2 cellular contexts compared by ENCODE assay signal in the genomic region with DNA sequence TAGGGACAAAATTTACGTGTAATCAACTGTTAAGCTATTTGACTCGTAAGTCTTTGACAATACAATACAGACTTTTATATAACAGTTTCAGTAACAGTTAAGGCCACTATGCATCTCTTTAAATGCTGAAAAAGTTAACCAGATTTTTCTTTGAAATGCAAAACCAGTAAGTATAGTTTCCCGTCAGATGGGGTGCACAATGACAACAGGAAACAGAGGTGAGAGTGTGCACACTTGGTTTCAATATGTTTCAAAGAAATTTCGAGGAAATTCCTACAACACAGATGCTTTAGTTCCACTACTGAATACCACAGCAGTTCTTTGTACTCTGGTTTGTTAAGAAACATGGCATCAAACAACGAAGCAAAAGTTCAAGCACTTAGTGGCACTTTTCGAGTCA.
TF ChIP-seq lines count a peak whose summit lies in the region.

No MANE protein-coding gene starts in this region.

TF ChIP-seq in IMR-90, 13 proteins besides CTCF, POLR2A, EP300 and RAD21:
- TF ChIP-seq MXI1 (IDR thresholded peaks at IDR 0.05; ENCODE audit: borderline replicate concordance, low read depth, low read length), result no peak
- no peak for TF ChIP-seq RFX5 (IDR thresholded peaks at IDR 0.05; ENCODE audit: low read depth, low read length)
- TF ChIP-seq RCOR1 (IDR thresholded peaks at IDR 0.05; ENCODE audit: insufficient replicate concordance, low read length), result no peak
- no peak for TF ChIP-seq BHLHE40 (IDR thresholded peaks at IDR 0.05; ENCODE audit: low read depth, low read length)
- no peak for TF ChIP-seq MAZ (IDR thresholded peaks at IDR 0.05; ENCODE audit: borderline replicate concordance, low read depth, low read length)
- no peak for TF ChIP-seq NFE2L2 (IDR thresholded peaks at IDR 0.05; ENCODE audit: low read depth, low read length)
- no peak for TF ChIP-seq FOS (IDR thresholded peaks at IDR 0.05; ENCODE audit: low read depth, low read length)
- TF ChIP-seq, protein P1, sequence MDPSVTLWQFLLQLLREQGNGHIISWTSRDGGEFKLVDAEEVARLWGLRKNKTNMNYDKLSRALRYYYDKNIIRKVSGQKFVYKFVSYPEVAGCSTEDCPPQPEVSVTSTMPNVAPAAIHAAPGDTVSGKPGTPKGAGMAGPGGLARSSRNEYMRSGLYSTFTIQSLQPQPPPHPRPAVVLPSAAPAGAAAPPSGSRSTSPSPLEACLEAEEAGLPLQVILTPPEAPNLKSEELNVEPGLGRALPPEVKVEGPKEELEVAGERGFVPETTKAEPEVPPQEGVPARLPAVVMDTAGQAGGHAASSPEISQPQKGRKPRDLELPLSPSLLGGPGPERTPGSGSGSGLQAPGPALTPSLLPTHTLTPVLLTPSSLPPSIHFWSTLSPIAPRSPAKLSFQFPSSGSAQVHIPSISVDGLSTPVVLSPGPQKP (IDR thresholded peaks at IDR 0.05; ENCODE audit: borderline replicate concordance, low read depth, low read length), result no peak
TF ChIP-seq in IMR-90: peak in this region for 0.

TF ChIP-seq in GM12878, 131 proteins besides CTCF, POLR2A, EP300 and RAD21:
- no peak for TF ChIP-seq SIN3A (IDR thresholded peaks at IDR 0.05; ENCODE audit: low read depth, low read length)
- TF ChIP-seq, protein P2, sequence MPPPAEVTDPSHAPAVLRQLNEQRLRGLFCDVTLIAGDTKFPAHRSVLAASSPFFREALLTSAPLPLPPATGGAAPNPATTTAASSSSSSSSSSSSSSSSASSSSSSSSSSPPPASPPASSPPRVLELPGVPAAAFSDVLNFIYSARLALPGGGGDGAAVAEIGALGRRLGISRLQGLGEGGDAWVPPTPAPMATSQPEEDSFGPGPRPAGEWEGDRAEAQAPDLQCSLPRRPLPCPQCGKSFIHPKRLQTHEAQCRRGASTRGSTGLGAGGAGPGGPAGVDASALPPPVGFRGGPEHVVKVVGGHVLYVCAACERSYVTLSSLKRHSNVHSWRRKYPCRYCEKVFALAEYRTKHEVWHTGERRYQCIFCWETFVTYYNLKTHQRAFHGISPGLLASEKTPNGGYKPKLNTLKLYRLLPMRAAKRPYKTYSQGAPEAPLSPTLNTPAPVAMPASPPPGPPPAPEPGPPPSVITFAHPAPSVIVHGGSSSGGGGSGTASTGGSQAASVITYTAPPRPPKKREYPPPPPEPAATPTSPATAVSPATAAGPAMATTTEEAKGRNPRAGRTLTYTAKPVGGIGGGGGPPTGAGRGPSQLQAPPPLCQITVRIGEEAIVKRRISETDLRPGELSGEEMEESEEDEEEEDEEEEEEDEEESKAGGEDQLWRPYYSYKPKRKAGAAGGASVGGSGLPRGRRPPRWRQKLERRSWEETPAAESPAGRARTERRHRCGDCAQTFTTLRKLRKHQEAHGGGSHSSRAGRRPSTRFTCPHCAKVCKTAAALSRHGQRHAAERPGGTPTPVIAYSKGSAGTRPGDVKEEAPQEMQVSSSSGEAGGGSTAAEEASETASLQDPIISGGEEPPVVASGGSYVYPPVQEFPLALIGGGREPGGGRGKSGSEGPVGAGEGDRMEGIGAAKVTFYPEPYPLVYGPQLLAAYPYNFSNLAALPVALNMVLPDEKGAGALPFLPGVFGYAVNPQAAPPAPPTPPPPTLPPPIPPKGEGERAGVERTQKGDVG (CRISPR knock-in tag; IDR thresholded peaks at IDR 0.05), result no peak
- no peak for TF ChIP-seq TARDBP (IDR thresholded peaks at IDR 0.05; ENCODE audit: borderline replicate concordance)
- TF ChIP-seq CHD1 (IDR thresholded peaks at IDR 0.05; ENCODE audit: low read depth, low read length), result no peak
- TF ChIP-seq, protein P3, sequence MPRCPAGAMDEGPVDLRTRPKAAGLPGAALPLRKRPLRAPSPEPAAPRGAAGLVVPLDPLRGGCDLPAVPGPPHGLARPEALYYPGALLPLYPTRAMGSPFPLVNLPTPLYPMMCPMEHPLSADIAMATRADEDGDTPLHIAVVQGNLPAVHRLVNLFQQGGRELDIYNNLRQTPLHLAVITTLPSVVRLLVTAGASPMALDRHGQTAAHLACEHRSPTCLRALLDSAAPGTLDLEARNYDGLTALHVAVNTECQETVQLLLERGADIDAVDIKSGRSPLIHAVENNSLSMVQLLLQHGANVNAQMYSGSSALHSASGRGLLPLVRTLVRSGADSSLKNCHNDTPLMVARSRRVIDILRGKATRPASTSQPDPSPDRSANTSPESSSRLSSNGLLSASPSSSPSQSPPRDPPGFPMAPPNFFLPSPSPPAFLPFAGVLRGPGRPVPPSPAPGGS (IDR thresholded peaks at IDR 0.05; ENCODE audit: borderline replicate concordance, insufficient read depth, low read depth, low read length, poor library complexity, severe bottlenecking), result no peak
- peak; percentile 66; the same call in 1 of the 2 replicates for TF ChIP-seq GABPA (IDR thresholded peaks at IDR 0.05; ENCODE audit: low read depth)
- no peak for TF ChIP-seq WRNIP1 (IDR thresholded peaks at IDR 0.05; ENCODE audit: borderline replicate concordance, low read depth, low read length)
- peak; percentile 87 for TF ChIP-seq NFIC (IDR thresholded peaks at IDR 0.05; ENCODE audit: low read depth, low read length)
- no peak for TF ChIP-seq RCOR1 (conservative IDR thresholded peaks at IDR 0.05; ENCODE audit: low read depth, low read length)
- peak; percentile 79 for TF ChIP-seq TCF7 (IDR thresholded peaks at IDR 0.05; ENCODE audit: borderline replicate concordance)
- TF ChIP-seq BHLHE40 (IDR thresholded peaks at IDR 0.05; ENCODE audit: borderline replicate concordance in 1 of 2, low read depth in 2 of 2, low read length in 1 of 2), result peak; percentile 77 to 91
- TF ChIP-seq TCF3 (IDR thresholded peaks at IDR 0.05; ENCODE audit: borderline replicate concordance, insufficient read depth, low read depth, low read length), result 0 out of 2 replicates have a peak, but pooled peaks have one; percentile 23
- TF ChIP-seq SP1 (IDR thresholded peaks at IDR 0.05; ENCODE audit: low read depth, low read length), result no peak
- TF ChIP-seq, protein P4, sequence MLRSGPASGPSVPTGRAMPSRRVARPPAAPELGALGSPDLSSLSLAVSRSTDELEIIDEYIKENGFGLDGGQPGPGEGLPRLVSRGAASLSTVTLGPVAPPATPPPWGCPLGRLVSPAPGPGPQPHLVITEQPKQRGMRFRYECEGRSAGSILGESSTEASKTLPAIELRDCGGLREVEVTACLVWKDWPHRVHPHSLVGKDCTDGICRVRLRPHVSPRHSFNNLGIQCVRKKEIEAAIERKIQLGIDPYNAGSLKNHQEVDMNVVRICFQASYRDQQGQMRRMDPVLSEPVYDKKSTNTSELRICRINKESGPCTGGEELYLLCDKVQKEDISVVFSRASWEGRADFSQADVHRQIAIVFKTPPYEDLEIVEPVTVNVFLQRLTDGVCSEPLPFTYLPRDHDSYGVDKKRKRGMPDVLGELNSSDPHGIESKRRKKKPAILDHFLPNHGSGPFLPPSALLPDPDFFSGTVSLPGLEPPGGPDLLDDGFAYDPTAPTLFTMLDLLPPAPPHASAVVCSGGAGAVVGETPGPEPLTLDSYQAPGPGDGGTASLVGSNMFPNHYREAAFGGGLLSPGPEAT (IDR thresholded peaks at IDR 0.05; ENCODE audit: low read depth), result peak; percentile 61; the same call in 1 of the 2 replicates
- peak; percentile 39; the same call in 1 of the 2 replicates for TF ChIP-seq PAX5 (IDR thresholded peaks at IDR 0.05; ENCODE audit: borderline replicate concordance, low read depth, low read length)
- peak; percentile 83; the same call in 1 of the 2 replicates for TF ChIP-seq STAT3 (IDR thresholded peaks at IDR 0.05; ENCODE audit: low read depth, low read length)
- peak; percentile 55 for TF ChIP-seq SKIL (IDR thresholded peaks at IDR 0.05; ENCODE audit: low read depth, poor library complexity, severe bottlenecking)
- TF ChIP-seq JUNB (IDR thresholded peaks at IDR 0.05), result peak; percentile 70
- peak; percentile 55; the same call in 1 of the 2 replicates for TF ChIP-seq TBL1XR1 (IDR thresholded peaks at IDR 0.05; ENCODE audit: low read depth, low read length)
- peak; percentile 73 for TF ChIP-seq CREM (IDR thresholded peaks at IDR 0.05; ENCODE audit: low read depth)
- TF ChIP-seq, protein P5, sequence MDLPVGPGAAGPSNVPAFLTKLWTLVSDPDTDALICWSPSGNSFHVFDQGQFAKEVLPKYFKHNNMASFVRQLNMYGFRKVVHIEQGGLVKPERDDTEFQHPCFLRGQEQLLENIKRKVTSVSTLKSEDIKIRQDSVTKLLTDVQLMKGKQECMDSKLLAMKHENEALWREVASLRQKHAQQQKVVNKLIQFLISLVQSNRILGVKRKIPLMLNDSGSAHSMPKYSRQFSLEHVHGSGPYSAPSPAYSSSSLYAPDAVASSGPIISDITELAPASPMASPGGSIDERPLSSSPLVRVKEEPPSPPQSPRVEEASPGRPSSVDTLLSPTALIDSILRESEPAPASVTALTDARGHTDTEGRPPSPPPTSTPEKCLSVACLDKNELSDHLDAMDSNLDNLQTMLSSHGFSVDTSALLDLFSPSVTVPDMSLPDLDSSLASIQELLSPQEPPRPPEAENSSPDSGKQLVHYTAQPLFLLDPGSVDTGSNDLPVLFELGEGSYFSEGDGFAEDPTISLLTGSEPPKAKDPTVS (IDR thresholded peaks at IDR 0.05; ENCODE audit: low read depth, low read length), result no peak
- no peak for TF ChIP-seq IRF4 (IDR thresholded peaks at IDR 0.05; ENCODE audit: low read depth, low read length)
- TF ChIP-seq MTA3 (IDR thresholded peaks at IDR 0.05; ENCODE audit: borderline replicate concordance, low read length), result peak; percentile 79; the same call in 1 of the 2 replicates
- peak; percentile 90; the same call in 1 of the 2 replicates for TF ChIP-seq FOXM1 (IDR thresholded peaks at IDR 0.05; ENCODE audit: low read depth, low read length)
- TF ChIP-seq IKZF2 (IDR thresholded peaks at IDR 0.05), result peak; percentile 75 to 78
- no peak for TF ChIP-seq SMAD1 (IDR thresholded peaks at IDR 0.05; ENCODE audit: low read depth, partially characterized antibody)
- TF ChIP-seq POU2F2 (IDR thresholded peaks at IDR 0.05; ENCODE audit: borderline replicate concordance, low read depth, low read length), result peak; percentile 70; the same call in 1 of the 3 replicates
- TF ChIP-seq EED (IDR thresholded peaks at IDR 0.05; ENCODE audit: low read depth), result peak; percentile 39; the same call in 1 of the 2 replicates
- TF ChIP-seq, protein P6, sequence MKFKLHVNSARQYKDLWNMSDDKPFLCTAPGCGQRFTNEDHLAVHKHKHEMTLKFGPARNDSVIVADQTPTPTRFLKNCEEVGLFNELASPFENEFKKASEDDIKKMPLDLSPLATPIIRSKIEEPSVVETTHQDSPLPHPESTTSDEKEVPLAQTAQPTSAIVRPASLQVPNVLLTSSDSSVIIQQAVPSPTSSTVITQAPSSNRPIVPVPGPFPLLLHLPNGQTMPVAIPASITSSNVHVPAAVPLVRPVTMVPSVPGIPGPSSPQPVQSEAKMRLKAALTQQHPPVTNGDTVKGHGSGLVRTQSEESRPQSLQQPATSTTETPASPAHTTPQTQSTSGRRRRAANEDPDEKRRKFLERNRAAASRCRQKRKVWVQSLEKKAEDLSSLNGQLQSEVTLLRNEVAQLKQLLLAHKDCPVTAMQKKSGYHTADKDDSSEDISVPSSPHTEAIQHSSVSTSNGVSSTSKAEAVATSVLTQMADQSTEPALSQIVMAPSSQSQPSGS (IDR thresholded peaks at IDR 0.05; ENCODE audit: low read length), result peak; percentile 80; the same call in 1 of the 2 replicates
- TF ChIP-seq IKZF1 (conservative IDR thresholded peaks at IDR 0.05), result peak; percentile 58
- TF ChIP-seq RBBP5 (conservative IDR thresholded peaks at IDR 0.05), result no peak
- TF ChIP-seq MEF2A (IDR thresholded peaks at IDR 0.05; ENCODE audit: insufficient read depth, low read depth, low read length), result 0 out of 2 replicates have a peak, but pooled peaks have one; percentile 52
- TF ChIP-seq TAF1 (IDR thresholded peaks at IDR 0.05; ENCODE audit: borderline replicate concordance, low read depth, low read length), result peak; percentile 29; the same call in 1 of the 2 replicates
- TF ChIP-seq, protein P7, sequence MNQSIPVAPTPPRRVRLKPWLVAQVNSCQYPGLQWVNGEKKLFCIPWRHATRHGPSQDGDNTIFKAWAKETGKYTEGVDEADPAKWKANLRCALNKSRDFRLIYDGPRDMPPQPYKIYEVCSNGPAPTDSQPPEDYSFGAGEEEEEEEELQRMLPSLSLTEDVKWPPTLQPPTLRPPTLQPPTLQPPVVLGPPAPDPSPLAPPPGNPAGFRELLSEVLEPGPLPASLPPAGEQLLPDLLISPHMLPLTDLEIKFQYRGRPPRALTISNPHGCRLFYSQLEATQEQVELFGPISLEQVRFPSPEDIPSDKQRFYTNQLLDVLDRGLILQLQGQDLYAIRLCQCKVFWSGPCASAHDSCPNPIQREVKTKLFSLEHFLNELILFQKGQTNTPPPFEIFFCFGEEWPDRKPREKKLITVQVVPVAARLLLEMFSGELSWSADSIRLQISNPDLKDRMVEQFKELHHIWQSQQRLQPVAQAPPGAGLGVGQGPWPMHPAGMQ (IDR thresholded peaks at IDR 0.05; ENCODE audit: borderline replicate concordance), result no peak
- no peak for TF ChIP-seq KLF5 (IDR thresholded peaks at IDR 0.05; ENCODE audit: partially characterized antibody)
- TF ChIP-seq PKNOX1 (IDR thresholded peaks at IDR 0.05), result no peak
- TF ChIP-seq RFX5 (IDR thresholded peaks at IDR 0.05; ENCODE audit: low read depth, low read length), result no peak
- peak; percentile 78; the same call in 1 of the 2 replicates for TF ChIP-seq CREB1 (IDR thresholded peaks at IDR 0.05; ENCODE audit: low read depth)
- peak in 1 of 2 experiments; percentile 91; a peak in 2 of 4 replicates for TF ChIP-seq ETV6 (conservative IDR thresholded peaks at IDR 0.05 in 1 of 2, IDR thresholded peaks at IDR 0.05 in 1 of 2; ENCODE audit: borderline replicate concordance in 1 of 2, low read depth in 1 of 2)
- TF ChIP-seq RUNX3 (IDR thresholded peaks at IDR 0.05; ENCODE audit: low read length), result peak; percentile 89
- TF ChIP-seq BCL11A (IDR thresholded peaks at IDR 0.05; ENCODE audit: low read depth, low read length), result peak; percentile 53; the same call in 1 of the 2 replicates
- peak; percentile 48; the same call in 1 of the 2 replicates for TF ChIP-seq NR2F1 (conservative IDR thresholded peaks at IDR 0.05)
- no peak for TF ChIP-seq BRCA1 (IDR thresholded peaks at IDR 0.05; ENCODE audit: low read depth, low read length)
TF ChIP-seq in GM12878: peak in this region for 26.
